Comparison of ENCODE assay signal across 1 cellular context in the genomic region with DNA sequence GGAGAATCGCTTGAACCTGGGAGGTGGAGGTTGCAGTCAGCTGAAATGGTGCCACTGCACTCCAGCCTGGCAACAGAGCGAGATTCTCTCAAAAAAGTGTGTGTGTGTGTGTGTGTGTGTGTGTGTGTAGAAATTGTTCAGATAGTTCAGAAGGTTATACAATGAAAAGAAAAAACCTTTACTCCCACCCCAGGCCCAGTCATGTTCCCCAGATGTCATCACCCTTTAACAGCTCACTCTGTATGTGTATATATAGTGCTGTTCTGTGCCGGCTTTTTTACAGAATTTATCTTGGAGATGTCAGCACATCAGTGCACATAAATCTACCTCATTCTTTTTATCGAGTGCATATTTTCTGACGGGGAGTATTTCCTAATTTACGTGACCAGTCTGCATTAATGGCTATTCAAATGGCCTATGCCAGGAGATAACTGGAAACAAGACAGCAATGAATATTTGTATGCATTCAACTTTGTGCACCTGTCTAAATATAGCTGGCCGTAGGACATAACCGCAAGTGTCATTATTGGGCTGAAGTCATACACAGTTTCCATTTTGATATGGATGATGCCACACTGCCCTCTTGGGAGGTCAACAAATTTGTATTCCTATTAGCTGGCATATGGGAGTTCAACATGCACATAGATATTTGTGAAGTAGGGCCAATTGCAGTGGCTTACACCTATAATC.
TF ChIP-seq lines count a peak whose summit lies in the region.

No MANE protein-coding gene starts in this region.

TF ChIP-seq in HEK293, 187 proteins besides CTCF, POLR2A, EP300 and RAD21 (continued from another document and continues in another):
- TF ChIP-seq ZNF239 (tag by site-specific recombination; IDR thresholded peaks at IDR 0.05) (no peak), ZNF140 (tag by site-specific recombination; IDR thresholded peaks at IDR 0.05) (no peak), ZNF248 (tag by site-specific recombination; IDR thresholded peaks at IDR 0.05) (no peak), ZXDB (tag by site-specific recombination; IDR thresholded peaks at IDR 0.05) (peak; percentile 96), ZNF174 (tag by site-specific recombination; IDR thresholded peaks at IDR 0.05) (no peak), ZNF670 (tag by site-specific recombination; IDR thresholded peaks at IDR 0.05; ENCODE audit: low read depth) (no peak), ZNF791 (tag by site-specific recombination; IDR thresholded peaks at IDR 0.05) (no peak), ZSCAN4 (tag by site-specific recombination; IDR thresholded peaks at IDR 0.05) (no peak), ZNF146 (tag by site-specific recombination; IDR thresholded peaks at IDR 0.05) (no peak), ZNF184 (tag by site-specific recombination; IDR thresholded peaks at IDR 0.05) (no peak), ZNF707 (tag by site-specific recombination; IDR thresholded peaks at IDR 0.05) (no peak), ZNF18 (tag by site-specific recombination; IDR thresholded peaks at IDR 0.05) (no peak), ZNF335 (tag by site-specific recombination; conservative IDR thresholded peaks at IDR 0.05) (0 out of 2 replicates have a peak, but pooled peaks have one; percentile 24), TCF7L2 (IDR thresholded peaks at IDR 0.05; ENCODE audit: borderline replicate concordance, low read depth, low read length) (no peak), ZNF157 (tag by site-specific recombination; IDR thresholded peaks at IDR 0.05) (no peak), ZNF76 (tag by site-specific recombination; IDR thresholded peaks at IDR 0.05; ENCODE audit: borderline replicate concordance, low read depth) (no peak), ZNF501 (tag by site-specific recombination; IDR thresholded peaks at IDR 0.05) (no peak), ZNF274 (IDR thresholded peaks at IDR 0.05; ENCODE audit: low read length) (no peak), ZNF274 (tag by site-specific recombination; IDR thresholded peaks at IDR 0.05; ENCODE audit: borderline replicate concordance) (no peak), FEZF1 (tag by site-specific recombination; IDR thresholded peaks at IDR 0.05) (peak; percentile 89), ZNF544 (tag by site-specific recombination; IDR thresholded peaks at IDR 0.05) (no peak), PRDM6 (tag by site-specific recombination; IDR thresholded peaks at IDR 0.05) (peak; percentile 78), ZNF366 (tag by site-specific recombination; conservative IDR thresholded peaks at IDR 0.05) (peak; percentile 41; the same call in 1 of the 2 replicates), RBAK (tag by site-specific recombination; IDR thresholded peaks at IDR 0.05) (no peak), ZNF623 (tag by site-specific recombination; IDR thresholded peaks at IDR 0.05) (0 out of 2 replicates have a peak, but pooled peaks have one; percentile 10), ZNF529 (tag by site-specific recombination; IDR thresholded peaks at IDR 0.05; ENCODE audit: insufficient replicate concordance) (no peak), ZNF37A (tag by site-specific recombination; IDR thresholded peaks at IDR 0.05) (no peak), ZNF473 (tag by site-specific recombination; IDR thresholded peaks at IDR 0.05) (no peak), ZNF416 (tag by site-specific recombination; IDR thresholded peaks at IDR 0.05) (no peak), TRIM28 (IDR thresholded peaks at IDR 0.05; ENCODE audit: borderline replicate concordance, low read length) (no peak), EGR2 (tag by site-specific recombination; IDR thresholded peaks at IDR 0.05; ENCODE audit: low read depth) (no peak), KLF16 (tag by site-specific recombination; IDR thresholded peaks at IDR 0.05) (0 out of 2 replicates have a peak, but pooled peaks have one; percentile 39), WT1 (tag by site-specific recombination; IDR thresholded peaks at IDR 0.05) (no peak), ZNF48 (tag by site-specific recombination; IDR thresholded peaks at IDR 0.05) (no peak), ZNF830 (tag by site-specific recombination; IDR thresholded peaks at IDR 0.05; ENCODE audit: low read depth) (no peak), GLIS1 (tag by site-specific recombination; IDR thresholded peaks at IDR 0.05) (peak; percentile 52; the same call in 1 of the 2 replicates), ZNF10 (tag by site-specific recombination; IDR thresholded peaks at IDR 0.05) (no peak; the same call in 1 of the 2 replicates), ZNF169 (tag by site-specific recombination; IDR thresholded peaks at IDR 0.05) (no peak), ZNF155 (tag by site-specific recombination; IDR thresholded peaks at IDR 0.05) (no peak), ZNF677 (tag by site-specific recombination; IDR thresholded peaks at IDR 0.05) (no peak), ZFP69B (tag by site-specific recombination; IDR thresholded peaks at IDR 0.05) (no peak), ZNF555 (tag by site-specific recombination; conservative IDR thresholded peaks at IDR 0.05) (no peak), ZEB2 (tag by site-specific recombination; IDR thresholded peaks at IDR 0.05) (no peak), ZNF530 (tag by site-specific recombination; IDR thresholded peaks at IDR 0.05; ENCODE audit: low read depth) (no peak)
- TF ChIP-seq, protein P1, sequence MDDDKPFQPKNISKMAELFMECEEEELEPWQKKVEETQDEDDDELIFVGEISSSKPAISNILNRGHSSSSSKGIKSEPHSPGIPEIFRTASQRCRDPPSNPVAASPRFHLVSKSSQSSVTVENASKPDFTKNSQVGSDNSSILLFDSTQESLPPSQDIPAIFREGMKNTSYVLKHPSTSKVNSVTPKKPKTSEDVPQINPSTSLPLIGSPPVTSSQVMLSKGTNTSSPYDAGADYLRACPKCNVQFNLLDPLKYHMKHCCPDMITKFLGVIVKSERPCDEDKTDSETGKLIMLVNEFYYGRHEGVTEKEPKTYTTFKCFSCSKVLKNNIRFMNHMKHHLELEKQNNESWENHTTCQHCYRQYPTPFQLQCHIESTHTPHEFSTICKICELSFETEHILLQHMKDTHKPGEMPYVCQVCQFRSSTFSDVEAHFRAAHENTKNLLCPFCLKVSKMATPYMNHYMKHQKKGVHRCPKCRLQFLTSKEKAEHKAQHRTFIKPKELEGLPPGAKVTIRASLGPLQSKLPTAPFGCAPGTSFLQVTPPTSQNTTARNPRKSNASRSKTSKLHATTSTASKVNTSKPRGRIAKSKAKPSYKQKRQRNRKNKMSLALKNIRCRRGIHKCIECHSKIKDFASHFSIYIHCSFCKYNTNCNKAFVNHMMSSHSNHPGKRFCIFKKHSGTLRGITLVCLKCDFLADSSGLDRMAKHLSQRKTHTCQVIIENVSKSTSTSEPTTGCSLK (tag by site-specific recombination; IDR thresholded peaks at IDR 0.05): no peak
- TF ChIP-seq, protein P2, sequence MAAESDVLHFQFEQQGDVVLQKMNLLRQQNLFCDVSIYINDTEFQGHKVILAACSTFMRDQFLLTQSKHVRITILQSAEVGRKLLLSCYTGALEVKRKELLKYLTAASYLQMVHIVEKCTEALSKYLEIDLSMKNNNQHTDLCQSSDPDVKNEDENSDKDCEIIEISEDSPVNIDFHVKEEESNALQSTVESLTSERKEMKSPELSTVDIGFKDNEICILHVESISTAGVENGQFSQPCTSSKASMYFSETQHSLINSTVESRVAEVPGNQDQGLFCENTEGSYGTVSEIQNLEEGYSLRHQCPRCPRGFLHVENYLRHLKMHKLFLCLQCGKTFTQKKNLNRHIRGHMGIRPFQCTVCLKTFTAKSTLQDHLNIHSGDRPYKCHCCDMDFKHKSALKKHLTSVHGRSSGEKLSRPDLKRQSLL (tag by site-specific recombination; IDR thresholded peaks at IDR 0.05): no peak
- TF ChIP-seq, protein P3, sequence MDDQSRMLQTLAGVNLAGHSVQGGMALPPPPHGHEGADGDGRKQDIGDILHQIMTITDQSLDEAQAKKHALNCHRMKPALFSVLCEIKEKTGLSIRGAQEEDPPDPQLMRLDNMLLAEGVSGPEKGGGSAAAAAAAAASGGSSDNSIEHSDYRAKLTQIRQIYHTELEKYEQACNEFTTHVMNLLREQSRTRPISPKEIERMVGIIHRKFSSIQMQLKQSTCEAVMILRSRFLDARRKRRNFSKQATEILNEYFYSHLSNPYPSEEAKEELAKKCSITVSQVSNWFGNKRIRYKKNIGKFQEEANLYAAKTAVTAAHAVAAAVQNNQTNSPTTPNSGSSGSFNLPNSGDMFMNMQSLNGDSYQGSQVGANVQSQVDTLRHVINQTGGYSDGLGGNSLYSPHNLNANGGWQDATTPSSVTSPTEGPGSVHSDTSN (CRISPR knock-in tag; IDR thresholded peaks at IDR 0.05): no peak
- TF ChIP-seq, protein P4, sequence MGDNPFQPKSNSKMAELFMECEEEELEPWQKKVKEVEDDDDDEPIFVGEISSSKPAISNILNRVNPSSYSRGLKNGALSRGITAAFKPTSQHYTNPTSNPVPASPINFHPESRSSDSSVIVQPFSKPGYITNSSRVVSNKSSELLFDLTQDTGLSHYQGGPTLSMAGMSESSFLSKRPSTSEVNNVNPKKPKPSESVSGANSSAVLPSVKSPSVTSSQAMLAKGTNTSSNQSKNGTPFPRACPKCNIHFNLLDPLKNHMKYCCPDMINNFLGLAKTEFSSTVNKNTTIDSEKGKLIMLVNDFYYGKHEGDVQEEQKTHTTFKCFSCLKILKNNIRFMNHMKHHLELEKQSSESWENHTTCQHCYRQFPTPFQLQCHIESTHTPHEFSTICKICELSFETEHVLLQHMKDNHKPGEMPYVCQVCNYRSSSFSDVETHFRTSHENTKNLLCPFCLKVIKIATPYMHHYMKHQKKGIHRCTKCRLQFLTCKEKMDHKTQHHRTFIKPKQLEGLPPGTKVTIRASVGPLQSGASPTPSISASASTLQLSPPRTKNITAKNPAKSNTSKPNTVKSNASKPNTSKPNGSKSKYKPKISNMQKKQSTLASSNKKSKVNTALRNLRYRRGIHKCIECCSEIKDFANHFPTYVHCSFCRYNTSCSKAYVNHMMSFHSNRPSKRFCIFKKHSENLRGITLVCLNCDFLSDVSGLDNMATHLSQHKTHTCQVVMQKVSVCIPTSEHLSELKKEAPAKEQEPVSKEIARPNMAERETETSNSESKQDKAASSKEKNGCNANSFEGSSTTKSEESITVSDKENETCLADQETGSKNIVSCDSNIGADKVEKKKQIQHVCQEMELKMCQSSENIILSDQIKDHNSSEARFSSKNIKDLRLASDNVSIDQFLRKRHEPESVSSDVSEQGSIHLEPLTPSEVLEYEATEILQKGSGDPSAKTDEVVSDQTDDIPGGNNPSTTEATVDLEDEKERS (tag by site-specific recombination; IDR thresholded peaks at IDR 0.05): no peak
- TF ChIP-seq, protein P5, sequence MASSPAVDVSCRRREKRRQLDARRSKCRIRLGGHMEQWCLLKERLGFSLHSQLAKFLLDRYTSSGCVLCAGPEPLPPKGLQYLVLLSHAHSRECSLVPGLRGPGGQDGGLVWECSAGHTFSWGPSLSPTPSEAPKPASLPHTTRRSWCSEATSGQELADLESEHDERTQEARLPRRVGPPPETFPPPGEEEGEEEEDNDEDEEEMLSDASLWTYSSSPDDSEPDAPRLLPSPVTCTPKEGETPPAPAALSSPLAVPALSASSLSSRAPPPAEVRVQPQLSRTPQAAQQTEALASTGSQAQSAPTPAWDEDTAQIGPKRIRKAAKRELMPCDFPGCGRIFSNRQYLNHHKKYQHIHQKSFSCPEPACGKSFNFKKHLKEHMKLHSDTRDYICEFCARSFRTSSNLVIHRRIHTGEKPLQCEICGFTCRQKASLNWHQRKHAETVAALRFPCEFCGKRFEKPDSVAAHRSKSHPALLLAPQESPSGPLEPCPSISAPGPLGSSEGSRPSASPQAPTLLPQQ (tag by site-specific recombination; IDR thresholded peaks at IDR 0.05): peak; percentile 64
